ENCODE assay signal across 19 cellular contexts in the genomic region with DNA sequence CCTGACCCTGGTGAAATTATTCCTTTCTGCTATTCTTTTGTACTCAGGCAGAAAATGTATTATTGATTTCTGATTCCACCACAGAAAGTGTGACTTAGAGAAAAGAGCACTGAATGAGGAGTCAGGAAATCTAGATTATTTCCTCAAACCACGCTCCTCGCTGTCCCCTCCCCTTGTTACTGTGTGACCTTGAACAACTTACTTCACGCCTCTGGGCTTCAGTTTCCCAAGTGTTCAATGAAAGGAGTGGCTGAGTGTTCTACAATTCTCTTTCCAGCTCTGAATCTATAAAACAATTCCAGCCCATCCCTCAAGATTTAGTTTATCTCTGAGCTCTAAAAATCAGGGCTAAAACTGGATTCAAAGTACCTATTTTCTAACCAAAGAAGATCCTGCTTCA. TPM values are rescaled to one million over a fixed set of nuclear protein-coding genes. Genes with fewer than 3 reads are reported as not detected.
DNase-seq lines count a peak whose midpoint lies in the region; ATAC-seq and TF ChIP-seq lines count a peak whose summit lies in the region.
"Had no signal": no experiment of that assay in that cellular context is flagged by ENCODE, and none has a peak within 500 bp of the region (broad histone marks: within the 10 kb centered on the region; RNA-seq: fewer than 3 reads in every experiment).

No MANE protein-coding gene starts in this region.

- no peak for ATAC-seq in activated T-cell treated with anti-CD3 and anti-CD28 coated beads, Interleukin-2, amount 50 U/mL, for 4 hours
- ATAC-seq: right cardiac atrium had no signal

- CTCF ChIA-PET in A673 (lab: Charles Lee): no interaction called here

- no peaks in the 10 kb centered on the region for H3K9me3 Mint-ChIP-seq in activated T-cell treated with anti-CD3 and anti-CD28 coated beads, Interleukin-2, amount 50 U/mL, for 4 hours
- H3K9me3 Mint-ChIP-seq: naive B cell had no signal

- H3K4me3 ChIP-seq in HUES64 (ENCODE audit: low read length) (peak overlapping the region; percentile 87; the same call in 1 of the 2 replicates), parathyroid adenoma (ENCODE audit: low read depth, low read length) (no peak overlapping the region), A673 (ENCODE audit: low read depth, low read length, poor library complexity, severe bottlenecking) (no peak overlapping the region)
- peak overlapping the region; percentile 84 for H3K4me3 ChIP-seq in effector memory CD4-positive, alpha-beta T cell (ENCODE audit: insufficient read depth, low read depth, low read length, poor library complexity, severe bottlenecking)
- H3K4me3 ChIP-seq: ascending aorta, tibial nerve had no signal

- no TSS peak for BruUV-seq in A673 (replicated peaks; lab: Mats Ljungman, UMichigan)

- H2AFZ ChIP-seq in parathyroid adenoma: no peak overlapping the region

- no peaks in the 10 kb centered on the region for H3K36me3 ChIP-seq in HUES64 (ENCODE audit: insufficient read depth, low read length)
- H3K36me3 ChIP-seq in effector memory CD4-positive, alpha-beta T cell (ENCODE audit: control insufficient read depth, insufficient read depth, low read length): no peaks in the 10 kb centered on the region
- H3K36me3 ChIP-seq in parathyroid adenoma (ENCODE audit: control insufficient read depth, insufficient read depth, low read length): no peaks in the 10 kb centered on the region
- H3K36me3 ChIP-seq in A673 (ENCODE audit: insufficient read depth, low read length, poor library complexity, severe bottlenecking): no peaks in the 10 kb centered on the region
- H3K36me3 ChIP-seq: ascending aorta, tibial nerve had no signal

- H3K27me3 ChIP-seq in HUES64 (ENCODE audit: insufficient read depth, low read length) (peaks cover 33% of the 10 kb centered on the region), parathyroid adenoma (ENCODE audit: control insufficient read depth, insufficient read depth, low read length) (peaks cover 4% of the 10 kb centered on the region), A673 (replicated peaks; ENCODE audit: insufficient read depth, low read depth, low read length, poor library complexity) (peaks cover 7% of the 10 kb centered on the region)
- H3K27me3 ChIP-seq in effector memory CD4-positive, alpha-beta T cell (replicated peaks; ENCODE audit: control insufficient read depth, insufficient read depth, low read length, poor library complexity, severe bottlenecking): no peaks in the 10 kb centered on the region
- H3K27me3 ChIP-seq: ascending aorta, tibial nerve had no signal

- intact Hi-C loops in A673 (cut with micrococcal nuclease; ENCODE audit: unreplicated experiment): no loop called here

- no peaks in the 10 kb centered on the region for H3K27me3 Mint-ChIP-seq in activated T-cell treated with anti-CD3 and anti-CD28 coated beads, Interleukin-2, amount 50 U/mL, for 4 hours (ENCODE audit: low read depth)

- H3K4me3 Mint-ChIP-seq in activated T-cell treated with anti-CD3 and anti-CD28 coated beads, Interleukin-2, amount 50 U/mL, for 4 hours: peak overlapping the region; percentile 99

- H3K4me1 Mint-ChIP-seq in activated T-cell treated with anti-CD3 and anti-CD28 coated beads, Interleukin-2, amount 50 U/mL, for 4 hours (ENCODE audit: low read depth): peaks cover 50% of the 10 kb centered on the region

- no peak overlapping the region for H3K9ac ChIP-seq in HUES64 (ENCODE audit: low read depth, low read length)
- no peak overlapping the region for H3K9ac ChIP-seq in parathyroid adenoma

- no peak overlapping the region for H3K4me2 ChIP-seq in parathyroid adenoma (ENCODE audit: low read length)

- peaks cover 50% of the 10 kb centered on the region for H3K4me1 ChIP-seq in HUES64 (ENCODE audit: insufficient read depth, low read length)
- H3K4me1 ChIP-seq in effector memory CD4-positive, alpha-beta T cell (ENCODE audit: control insufficient read depth, insufficient read depth, low read length, poor library complexity, severe bottlenecking): peaks cover 27% of the 10 kb centered on the region
- H3K4me1 ChIP-seq in parathyroid adenoma: peaks cover 32% of the 10 kb centered on the region
- peaks cover 5% of the 10 kb centered on the region for H3K4me1 ChIP-seq in A673 (ENCODE audit: insufficient read depth, low read length, poor library complexity, severe bottlenecking)

- H3K9me3 ChIP-seq in HUES64 (ENCODE audit: insufficient read depth, low read depth, low read length): no peaks in the 10 kb centered on the region
- H3K9me3 ChIP-seq in effector memory CD4-positive, alpha-beta T cell (ENCODE audit: control insufficient read depth, low read length): no peaks in the 10 kb centered on the region
- no peaks in the 10 kb centered on the region for H3K9me3 ChIP-seq in parathyroid adenoma (ENCODE audit: control insufficient read depth, low read length)
- no peaks in the 10 kb centered on the region for H3K9me3 ChIP-seq in A673 (ENCODE audit: low read depth, low read length, poor library complexity, severe bottlenecking)
- H3K9me3 ChIP-seq: ascending aorta, Caco-2, tibial nerve had no signal

- H3K27ac ChIP-seq in HUES64 (ENCODE audit: low read depth, low read length): no peak overlapping the region
- H3K27ac ChIP-seq in effector memory CD4-positive, alpha-beta T cell (ENCODE audit: insufficient read depth, low read length, poor library complexity, severe bottlenecking): no peak overlapping the region
- peak overlapping the region; percentile 11 for H3K27ac ChIP-seq in parathyroid adenoma
- H3K27ac ChIP-seq in A673 (ENCODE audit: low read depth, low read length, poor library complexity, severe bottlenecking): no peak overlapping the region
- H3K27ac ChIP-seq: ascending aorta, tibial nerve had no signal

- POLR2A ChIA-PET in A673 (lab: Charles Lee; ENCODE audit: low non-redundant PET): no interaction called here

- TF ChIP-seq CTCF in parathyroid adenoma (IDR thresholded peaks at IDR 0.05): no peak
- no peak for TF ChIP-seq CTCF in A673 (conservative IDR thresholded peaks at IDR 0.05; ENCODE audit: low read depth, low read length)

- no peaks in the 10 kb centered on the region for H3K79me2 ChIP-seq in parathyroid adenoma

- WGBS in HUES64: 83% methylated on average over 3 of the region's 3 CpGs

- DNase-seq in activated T-cell treated with anti-CD3 and anti-CD28 coated beads, Interleukin-2, amount 50 U/mL, for 4 hours: no peak
- DNase-seq in activated T-cell treated with anti-CD3 and anti-CD28 coated beads, Interleukin-2, amount 50 U/mL, for 48 hours: no peak
- no peak for DNase-seq in effector memory CD4-positive, alpha-beta T cell
- DNase-seq in GM03348 (ENCODE audit: low spot score): no peak
- DNase-seq in NCI-H1092 treated with DMSO at 0.1 percent for 48 hours (lab: John Stamatoyannopoulos, UW): no peak
- DNase-seq in A673 (ENCODE audit: low spot score): no peak
- DNase-seq: Caco-2, cortex of kidney, GF-D8, Kasumi-1, naive B cell, NCI-H187 treated with DMSO at 0.1 percent for 48 hours, NCI-H510A, right cardiac atrium had no signal

- H3K36me3 Mint-ChIP-seq in activated T-cell treated with anti-CD3 and anti-CD28 coated beads, Interleukin-2, amount 50 U/mL, for 4 hours (ENCODE audit: insufficient read depth): no peaks in the 10 kb centered on the region
- H3K36me3 Mint-ChIP-seq: naive B cell had no signal

RNA-seq across cellular contexts. Expression of gene TNIK, which starts 3.4 kb away (rescaled TPM):
- total RNA-seq in activated T-cell treated with anti-CD3 and anti-CD28 coated beads, Interleukin-2, amount 50 U/mL, for 4 hours: 10 to 100 TPM; 12.9 to 15.4 (median 13.5) TPM
- 30.8 TPM for polyA plus RNA-seq in HUES64 (2013, experiment 1 of 2)
- polyA plus RNA-seq in HUES64 (2013, experiment 2 of 2): 32.2 TPM
- total RNA-seq in A673 (2021): 0.69 and 1.5 TPM in 2 replicates
- total RNA-seq: OCI-LY7 had no signal

Comparison
In these comparisons a context has a peak if more than half of its experiments do, and no peak if none do; other contexts are left out.
1. H3K4me3 ChIP-seq: peak in HUES64 (single experiment) and effector memory CD4-positive, alpha-beta T cell (single experiment); none in parathyroid adenoma (single experiment) and A673 (single experiment).